Comparison of ENCODE assay signal across 12 cellular contexts in genomic region chr4:76626686-76627465, GRCh38.
DNase-seq lines count a peak whose midpoint lies in the region; ATAC-seq and TF ChIP-seq lines count a peak whose summit lies in the region.
"Had no signal": no experiment of that assay in that cellular context is flagged by ENCODE, and none has a peak within 500 bp of the region (broad histone marks: within the 10 kb centered on the region; RNA-seq: fewer than 3 reads in every experiment).

No MANE protein-coding gene starts in this region.

- TF ChIP-seq CTCF in SK-N-SH (IDR thresholded peaks at IDR 0.05) = peak; percentile 48
- no peak for TF ChIP-seq CTCF in ascending aorta (IDR thresholded peaks at IDR 0.05)
- TF ChIP-seq CTCF in gastroesophageal sphincter (IDR thresholded peaks at IDR 0.05) = no peak

- no peaks in the 10 kb centered on the region for H3K27me3 ChIP-seq in SK-N-SH (ENCODE audit: insufficient read depth)
- H3K27me3 ChIP-seq in ascending aorta = no peaks in the 10 kb centered on the region
- H3K27me3 ChIP-seq in gastroesophageal sphincter = no peaks in the 10 kb centered on the region

- H3K79me2 ChIP-seq in SK-N-SH (ENCODE audit: insufficient read depth) = no peaks in the 10 kb centered on the region

- H3F3A ChIP-seq in SK-N-SH (replicated peaks; ENCODE audit: insufficient read depth) = peaks cover 42% of the 10 kb centered on the region

- H3K9ac ChIP-seq in SK-N-SH = no peak overlapping the region

- H3K9me3 ChIP-seq in SK-N-SH (no peaks in the 10 kb centered on the region), ascending aorta (no peaks in the 10 kb centered on the region), gastroesophageal sphincter (no peaks in the 10 kb centered on the region)

- no peaks in the 10 kb centered on the region for H3K36me3 ChIP-seq in SK-N-SH (replicated peaks in 1 of 2; ENCODE audit: control insufficient read depth in 1 of 2, insufficient read depth in 2 of 2, low read length in 1 of 2)
- H3K36me3 ChIP-seq in ascending aorta = peaks cover 0 to 5% of the 10 kb centered on the region in 2 donors
- H3K36me3 ChIP-seq in gastroesophageal sphincter = no peaks in the 10 kb centered on the region

- no peak overlapping the region for H3K4me2 ChIP-seq in SK-N-SH

- ATAC-seq in SK-N-SH treated with all-trans-retinoic acid at 6 μM for 48 hours = no peak
- no peak for ATAC-seq in gastroesophageal sphincter
- no peak for ATAC-seq in HG02973 (IDR thresholded peaks at IDR 0.05; ENCODE audit: unreplicated experiment)
- no peak for ATAC-seq in GM18511 (IDR thresholded peaks at IDR 0.05; ENCODE audit: unreplicated experiment)
- ATAC-seq: Right ventricle myocardium inferior had no signal

- POLR2A ChIA-PET in SK-N-SH (lab: Yijun Ruan, JAX) = no interaction called here

- WGBS in SK-N-SH (ENCODE audit: low lambda C conversion rate) = 80% methylated on average over 5 of the region's 5 CpGs
- WGBS in gastroesophageal sphincter (ENCODE audit: low coverage in 1 of 2), 2 donors = 81 to 83% methylated on average over 3 to 5 of the region's 5 CpGs

- intact Hi-C loops in ascending aorta (cut with DNase I) = no loop called here

- H2AFZ ChIP-seq in SK-N-SH (ENCODE audit: low read depth) = no peak overlapping the region; the same call in 1 of the 2 replicates

- no peak for TF ChIP-seq EP300 in SK-N-SH (IDR thresholded peaks at IDR 0.05; ENCODE audit: borderline replicate concordance in 1 of 2, low read depth in 1 of 2, low read length in 1 of 2)
- no peak for TF ChIP-seq EP300 in gastroesophageal sphincter (IDR thresholded peaks at IDR 0.05)

- peaks cover 4 to 31% of the 10 kb centered on the region in 2 experiments; a peak in 3 of 4 replicates for H3K4me1 ChIP-seq in SK-N-SH (ENCODE audit: control insufficient read depth in 1 of 2, insufficient read depth in 2 of 2, low read depth in 1 of 2, low read length in 1 of 2)
- peaks cover 17 to 40% of the 10 kb centered on the region in 2 donors for H3K4me1 ChIP-seq in ascending aorta
- peaks cover 16 to 48% (median 21%) of the 10 kb centered on the region in 3 donors for H3K4me1 ChIP-seq in gastroesophageal sphincter

- H4K20me1 ChIP-seq in SK-N-SH (ENCODE audit: insufficient read depth) = no peaks in the 10 kb centered on the region

- H3K4me3 ChIP-seq in SK-N-SH (ENCODE audit: low read depth in 2 of 2, low read length in 1 of 2) (no peak overlapping the region), ascending aorta (no peak overlapping the region), gastroesophageal sphincter (no peak overlapping the region)

- H3K27ac ChIP-seq in SK-N-SH (ENCODE audit: low read depth in 2 of 2, low read length in 1 of 2) = no peak overlapping the region
- peak overlapping the region; percentile 84 to 86 for H3K27ac ChIP-seq in ascending aorta
- peak overlapping the region in 3 of 4 donors; percentile 78 to 85 (median 81) for H3K27ac ChIP-seq in gastroesophageal sphincter

- peak; percentile 38 for TF ChIP-seq RAD21 in SK-N-SH (IDR thresholded peaks at IDR 0.05; ENCODE audit: low read length)

- peak; percentile 21 for DNase-seq in SK-N-SH
- DNase-seq in ascending aorta (ENCODE audit: low spot score in 2 of 2) = no peak
- no peak for DNase-seq in GM19238 (ENCODE audit: insufficient read length, low spot score)
- no peak for DNase-seq in SK-N-DZ (ENCODE audit: low spot score)
- DNase-seq: activated CD4-positive, alpha-beta T cell treated with anti-CD3 and anti-CD28 coated beads, Interleukin-2, amount 50 U/mL, for 4 hours; activated naive CD4-positive, alpha-beta T cell treated with anti-CD3 and anti-CD28 coated beads for 36 hours; nucleus accumbens had no signal

- TF ChIP-seq POLR2A in gastroesophageal sphincter (IDR thresholded peaks at IDR 0.05) = no peak

- CTCF ChIA-PET in SK-N-SH (lab: Yijun Ruan, JAX) = interaction anchor here (1.0 to 1.9 kb wide), 4 partner anchors 12 to 105 kb away, joined by 3 to 8 read pairs (median 3); no protein-coding TSS in a partner anchor

- no peaks in the 10 kb centered on the region for H3K9me2 ChIP-seq in SK-N-SH

TF ChIP-seq in SK-N-SH, 30 proteins besides CTCF, POLR2A, EP300 and RAD21:
- TF ChIP-seq RFX5 (IDR thresholded peaks at IDR 0.05; ENCODE audit: low read length) (no peak), RXRA (IDR thresholded peaks at IDR 0.05; ENCODE audit: borderline replicate concordance, low read depth) (no peak), FOXM1 (IDR thresholded peaks at IDR 0.05; ENCODE audit: low read depth) (no peak), TAF1 (IDR thresholded peaks at IDR 0.05; ENCODE audit: borderline replicate concordance, low read depth, low read length) (no peak), EZH2phosphoT487 (IDR thresholded peaks at IDR 0.05; ENCODE audit: borderline replicate concordance, low read depth) (no peak), NFIC (IDR thresholded peaks at IDR 0.05; ENCODE audit: borderline replicate concordance) (no peak), FOSL2 (IDR thresholded peaks at IDR 0.05; ENCODE audit: borderline replicate concordance, low read depth) (no peak)
- TF ChIP-seq, protein P1, sequence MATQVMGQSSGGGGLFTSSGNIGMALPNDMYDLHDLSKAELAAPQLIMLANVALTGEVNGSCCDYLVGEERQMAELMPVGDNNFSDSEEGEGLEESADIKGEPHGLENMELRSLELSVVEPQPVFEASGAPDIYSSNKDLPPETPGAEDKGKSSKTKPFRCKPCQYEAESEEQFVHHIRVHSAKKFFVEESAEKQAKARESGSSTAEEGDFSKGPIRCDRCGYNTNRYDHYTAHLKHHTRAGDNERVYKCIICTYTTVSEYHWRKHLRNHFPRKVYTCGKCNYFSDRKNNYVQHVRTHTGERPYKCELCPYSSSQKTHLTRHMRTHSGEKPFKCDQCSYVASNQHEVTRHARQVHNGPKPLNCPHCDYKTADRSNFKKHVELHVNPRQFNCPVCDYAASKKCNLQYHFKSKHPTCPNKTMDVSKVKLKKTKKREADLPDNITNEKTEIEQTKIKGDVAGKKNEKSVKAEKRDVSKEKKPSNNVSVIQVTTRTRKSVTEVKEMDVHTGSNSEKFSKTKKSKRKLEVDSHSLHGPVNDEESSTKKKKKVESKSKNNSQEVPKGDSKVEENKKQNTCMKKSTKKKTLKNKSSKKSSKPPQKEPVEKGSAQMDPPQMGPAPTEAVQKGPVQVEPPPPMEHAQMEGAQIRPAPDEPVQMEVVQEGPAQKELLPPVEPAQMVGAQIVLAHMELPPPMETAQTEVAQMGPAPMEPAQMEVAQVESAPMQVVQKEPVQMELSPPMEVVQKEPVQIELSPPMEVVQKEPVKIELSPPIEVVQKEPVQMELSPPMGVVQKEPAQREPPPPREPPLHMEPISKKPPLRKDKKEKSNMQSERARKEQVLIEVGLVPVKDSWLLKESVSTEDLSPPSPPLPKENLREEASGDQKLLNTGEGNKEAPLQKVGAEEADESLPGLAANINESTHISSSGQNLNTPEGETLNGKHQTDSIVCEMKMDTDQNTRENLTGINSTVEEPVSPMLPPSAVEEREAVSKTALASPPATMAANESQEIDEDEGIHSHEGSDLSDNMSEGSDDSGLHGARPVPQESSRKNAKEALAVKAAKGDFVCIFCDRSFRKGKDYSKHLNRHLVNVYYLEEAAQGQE (IDR thresholded peaks at IDR 0.05; ENCODE audit: low read depth, low read length) = no peak

TF ChIP-seq in SK-N-SH treated with all-trans-retinoic acid at 6 μM for 48 hours, 23 proteins besides CTCF, POLR2A, EP300 and RAD21:
- TF ChIP-seq PPARA (CRISPR knock-in tag; IDR thresholded peaks at IDR 0.05; ENCODE audit: borderline replicate concordance) = no peak
- no peak for TF ChIP-seq ZC3H10 (CRISPR knock-in tag; IDR thresholded peaks at IDR 0.05)
- TF ChIP-seq ZFP30 (CRISPR knock-in tag; IDR thresholded peaks at IDR 0.05) = no peak
- TF ChIP-seq GLIS3 (CRISPR knock-in tag; IDR thresholded peaks at IDR 0.05) = no peak
- TF ChIP-seq, protein P2, sequence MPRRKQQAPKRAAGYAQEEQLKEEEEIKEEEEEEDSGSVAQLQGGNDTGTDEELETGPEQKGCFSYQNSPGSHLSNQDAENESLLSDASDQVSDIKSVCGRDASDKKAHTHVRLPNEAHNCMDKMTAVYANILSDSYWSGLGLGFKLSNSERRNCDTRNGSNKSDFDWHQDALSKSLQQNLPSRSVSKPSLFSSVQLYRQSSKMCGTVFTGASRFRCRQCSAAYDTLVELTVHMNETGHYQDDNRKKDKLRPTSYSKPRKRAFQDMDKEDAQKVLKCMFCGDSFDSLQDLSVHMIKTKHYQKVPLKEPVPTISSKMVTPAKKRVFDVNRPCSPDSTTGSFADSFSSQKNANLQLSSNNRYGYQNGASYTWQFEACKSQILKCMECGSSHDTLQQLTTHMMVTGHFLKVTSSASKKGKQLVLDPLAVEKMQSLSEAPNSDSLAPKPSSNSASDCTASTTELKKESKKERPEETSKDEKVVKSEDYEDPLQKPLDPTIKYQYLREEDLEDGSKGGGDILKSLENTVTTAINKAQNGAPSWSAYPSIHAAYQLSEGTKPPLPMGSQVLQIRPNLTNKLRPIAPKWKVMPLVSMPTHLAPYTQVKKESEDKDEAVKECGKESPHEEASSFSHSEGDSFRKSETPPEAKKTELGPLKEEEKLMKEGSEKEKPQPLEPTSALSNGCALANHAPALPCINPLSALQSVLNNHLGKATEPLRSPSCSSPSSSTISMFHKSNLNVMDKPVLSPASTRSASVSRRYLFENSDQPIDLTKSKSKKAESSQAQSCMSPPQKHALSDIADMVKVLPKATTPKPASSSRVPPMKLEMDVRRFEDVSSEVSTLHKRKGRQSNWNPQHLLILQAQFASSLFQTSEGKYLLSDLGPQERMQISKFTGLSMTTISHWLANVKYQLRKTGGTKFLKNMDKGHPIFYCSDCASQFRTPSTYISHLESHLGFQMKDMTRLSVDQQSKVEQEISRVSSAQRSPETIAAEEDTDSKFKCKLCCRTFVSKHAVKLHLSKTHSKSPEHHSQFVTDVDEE (CRISPR knock-in tag; IDR thresholded peaks at IDR 0.05) = no peak
- no peak for TF ChIP-seq TOX (CRISPR knock-in tag; IDR thresholded peaks at IDR 0.05; ENCODE audit: borderline replicate concordance)
- TF ChIP-seq CSRNP3 (CRISPR knock-in tag; IDR thresholded peaks at IDR 0.05) = no peak
- TF ChIP-seq TCF4 (CRISPR knock-in tag; IDR thresholded peaks at IDR 0.05; ENCODE audit: borderline replicate concordance) = no peak

Comparison
In these comparisons a context has a peak if more than half of its experiments do, and no peak if none do; other contexts are left out.
1. H3K27ac ChIP-seq: peak in ascending aorta (2 of 2) and gastroesophageal sphincter (3 of 4); none in SK-N-SH (0 of 2).